ENCODE assay signal across 1 cellular context in genomic region chr20:32480361-32481199, GRCh38.
TF ChIP-seq lines count a peak whose summit lies in the region.

No MANE protein-coding gene starts in this region.

TF ChIP-seq in SK-N-SH, 30 proteins besides CTCF, POLR2A, EP300 and RAD21 (continued from another document):
- TF ChIP-seq REST (IDR thresholded peaks at IDR 0.05; ENCODE audit: low read depth, low read length) (no peak), TCF12 (IDR thresholded peaks at IDR 0.05) (no peak), SIN3A (IDR thresholded peaks at IDR 0.05; ENCODE audit: borderline replicate concordance, low read depth, low read length) (no peak), MXI1 (IDR thresholded peaks at IDR 0.05; ENCODE audit: low read depth, low read length) (no peak), YY1 (IDR thresholded peaks at IDR 0.05; ENCODE audit: low read depth) (no peak), USF1 (IDR thresholded peaks at IDR 0.05; ENCODE audit: borderline replicate concordance, low read depth) (no peak)
